In the genomic region with DNA sequence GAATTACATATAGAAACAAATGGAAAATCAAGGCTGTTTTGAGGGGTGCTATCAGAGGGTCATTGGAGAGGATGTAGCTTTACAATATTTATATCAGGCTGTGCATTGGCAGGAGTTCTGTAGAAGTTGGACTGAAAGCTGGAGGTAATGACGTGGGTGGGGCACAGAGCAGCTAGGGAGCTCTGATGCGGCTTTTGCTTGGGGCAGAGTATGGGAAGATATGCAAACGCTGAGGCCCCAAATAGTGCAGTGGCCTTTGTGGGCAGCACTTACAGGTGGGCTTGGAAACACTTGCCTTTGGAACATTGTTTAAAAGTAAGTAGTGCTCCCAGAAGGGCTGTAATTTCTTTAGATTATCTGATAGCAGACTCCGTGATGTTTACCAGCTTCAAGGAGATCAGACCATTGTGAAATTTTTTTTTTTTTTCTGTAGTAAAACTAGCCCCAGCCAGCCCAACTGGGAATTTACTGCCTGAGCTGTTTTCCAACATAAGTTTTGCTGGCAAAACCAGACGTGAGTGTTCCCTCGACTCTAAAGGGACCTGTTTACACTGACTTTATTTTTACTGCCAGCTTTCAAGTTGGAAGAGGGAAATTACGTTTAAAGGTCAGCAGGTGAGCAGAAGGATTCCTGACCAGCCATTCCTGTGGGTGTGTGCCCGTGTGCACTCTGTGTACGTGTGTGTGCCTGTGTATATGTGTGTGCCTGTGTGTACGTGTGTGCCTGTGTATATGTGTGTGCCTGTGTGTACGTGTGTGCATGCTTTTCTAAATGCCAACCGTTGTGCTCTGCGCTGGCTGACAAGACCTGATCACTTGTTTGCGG, we compare ENCODE assay signal across 11 cellular contexts. TPM values are rescaled to one million over a fixed set of nuclear protein-coding genes. Genes with fewer than 3 reads are reported as not detected.
DNase-seq lines count a peak whose midpoint lies in the region; ATAC-seq and TF ChIP-seq lines count a peak whose summit lies in the region.
"Had no signal": no experiment of that assay in that cellular context is flagged by ENCODE, and none has a peak within 500 bp of the region (broad histone marks: within the 10 kb centered on the region; RNA-seq: fewer than 3 reads in every experiment).

Gene MAB21L3 (plus strand): TSS at position 204 of the 826 bp plus-strand sequence. CDS start 1,217 bp downstream, outside the sequence.

- H3K36me3 Mint-ChIP-seq in natural killer cell = no peaks in the 10 kb centered on the region

- peaks cover 16 to 46% of the 10 kb centered on the region in 2 donors for H3K27me3 Mint-ChIP-seq in natural killer cell (ENCODE audit: low read depth in 2 of 2)

- no peak within 1 kb of the TSS for H3K4me3 Mint-ChIP-seq in natural killer cell

- H3K4me3 ChIP-seq in ascending aorta = no peak within 1 kb of the TSS

- H3K9me3 Mint-ChIP-seq in natural killer cell = no peaks in the 10 kb centered on the region

- no peaks in the 10 kb centered on the region for H3K9me3 ChIP-seq in ascending aorta

- H3K27ac Mint-ChIP-seq in natural killer cell = no peak within 1 kb of the TSS

- H3K4me1 Mint-ChIP-seq in natural killer cell = no peaks in the 10 kb centered on the region

- peaks cover 32% of the 10 kb centered on the region for H3K4me1 ChIP-seq in foreskin keratinocyte
- H3K4me1 ChIP-seq in ascending aorta = no peaks in the 10 kb centered on the region

- TF ChIP-seq CTCF in foreskin keratinocyte (conservative IDR thresholded peaks at IDR 0.05) (no peak), ascending aorta (IDR thresholded peaks at IDR 0.05) (no peak), natural killer cell (IDR thresholded peaks at IDR 0.05) (no peak)

- ATAC-seq in left ventricle myocardium superior = peak; percentile 26
- peak; percentile 65 for ATAC-seq in HG03378 (IDR thresholded peaks at IDR 0.05; ENCODE audit: unreplicated experiment)
- peak; percentile 47 for ATAC-seq in foreskin keratinocyte
- ATAC-seq in natural killer cell = no peak

- H3K27me3 ChIP-seq in foreskin keratinocyte (no peaks in the 10 kb centered on the region), ascending aorta (no peaks in the 10 kb centered on the region)

- intact Hi-C loops in left ventricle myocardium superior (cut with micrococcal nuclease) (no loop called here), cardiac septum (cut with DNase I) (no loop called here), ascending aorta (cut with DNase I) (no loop called here), natural killer cell (cut with micrococcal nuclease) (no loop called here)

- H3K27ac ChIP-seq in foreskin keratinocyte (peak within 1 kb of the TSS; percentile 6), ascending aorta (no peak within 1 kb of the TSS)

- no peak for DNase-seq in left ventricle myocardium superior
- no peak for DNase-seq in cardiac septum (ENCODE audit: low spot score)
- peak in 1 of 2 donors; percentile 47 for DNase-seq in foreskin keratinocyte
- DNase-seq in ascending aorta (ENCODE audit: low spot score in 2 of 2) = no peak
- DNase-seq in NCI-H1105 (lab: John Stamatoyannopoulos, UW) = no peak
- no peak for DNase-seq in activated T-cell treated with anti-CD3 and anti-CD28 coated beads for 4 hours
- no peak for DNase-seq in natural killer cell

- H3K36me3 ChIP-seq in ascending aorta = no peaks in the 10 kb centered on the region

RNA-seq across cellular contexts. Expression of gene MAB21L3, which starts in this region (rescaled TPM):
- not detected for total RNA-seq in left ventricle myocardium superior
- total RNA-seq in cardiac septum = not detected
- 0.07 TPM in 2 replicates for total RNA-seq in foreskin keratinocyte
- polyA plus RNA-seq in foreskin keratinocyte = 0.01 TPM in 1 of 2 replicates, not detected in the other
- total RNA-seq in ascending aorta = not detected
- total RNA-seq in natural killer cell = not detected
- total RNA-seq: activated CD8-positive, alpha-beta memory T cell treated with anti-CD3 and anti-CD28 coated beads for 36 hours; NCI-H460; osteocyte had no signal

Comparison
In these comparisons a context has a peak if more than half of its experiments do, and no peak if none do; other contexts are left out.
1. Peak in ATAC-seq in left ventricle myocardium superior; RNA of the gene not detected or under 1 TPM.
2. Peak in ATAC-seq and H3K27ac ChIP-seq in foreskin keratinocyte; RNA of the gene not detected or under 1 TPM.